Comparison of ENCODE assay signal across 8 cellular contexts in genomic region chr3:196666001-196666867, GRCh38. TPM values are rescaled to one million over a fixed set of nuclear protein-coding genes. Genes with fewer than 3 reads are reported as not detected.
DNase-seq lines count a peak whose midpoint lies in the region; ATAC-seq and TF ChIP-seq lines count a peak whose summit lies in the region.

No MANE protein-coding gene starts in this region.

- peak; percentile 96 for DNase-seq in H4 (ENCODE audit: low spot score)
- peak; percentile 90 for DNase-seq in NCI-H2227 treated with DMSO at 0.1 percent for 48 hours (lab: John Stamatoyannopoulos, UW)
- DNase-seq in choroid plexus epithelial cell (ENCODE audit: low read depth), result peak; percentile 57
- DNase-seq in pons (ENCODE audit: low spot score), result peak; percentile 69
- no peak for DNase-seq in activated CD4-positive, alpha-beta T cell treated with anti-CD3 and anti-CD28 coated beads, Interleukin-2, amount 50 U/mL, for 4 hours
- no peak for DNase-seq in T-helper 1 cell
- no peak for DNase-seq in CD4-positive, alpha-beta T cell

- no peak overlapping the region for H3K4me3 Mint-ChIP-seq in CD4-positive, alpha-beta T cell

- no peaks in the 10 kb centered on the region for H3K27me3 Mint-ChIP-seq in CD4-positive, alpha-beta T cell

- no peaks in the 10 kb centered on the region for H3K9me3 ChIP-seq in CD4-positive, alpha-beta T cell (ENCODE audit: control insufficient read depth, low read length)

- no peak for TF ChIP-seq CTCF in choroid plexus epithelial cell (conservative IDR thresholded peaks at IDR 0.05; ENCODE audit: low read depth, low read length)
- TF ChIP-seq CTCF in CD4-positive, alpha-beta T cell (IDR thresholded peaks at IDR 0.05), result no peak

- intact Hi-C loops in CD4-positive, alpha-beta T cell (cut with DNase I, micrococcal nuclease), result no loop called here

- no peaks in the 10 kb centered on the region for H3K9me3 Mint-ChIP-seq in CD4-positive, alpha-beta T cell

- no peaks in the 10 kb centered on the region for H3K27me3 ChIP-seq in CD4-positive, alpha-beta T cell (ENCODE audit: control insufficient read depth, insufficient read depth, low read length)

- H3K27ac ChIP-seq in CD4-positive, alpha-beta T cell (ENCODE audit: low read depth, low read length), result no peak overlapping the region

- no peak for ATAC-seq in GM19324 (IDR thresholded peaks at IDR 0.05; ENCODE audit: low FRiP score, unreplicated experiment)
- no peak for ATAC-seq in CD4-positive, alpha-beta T cell (ENCODE audit: poor library complexity)

- CTCF ChIA-PET in CD4-positive, alpha-beta T cell (lab: Charles Lee), result no interaction called here

- no peak overlapping the region for H3K27ac Mint-ChIP-seq in CD4-positive, alpha-beta T cell

- H3K4me3 ChIP-seq in choroid plexus epithelial cell (ENCODE audit: low read depth, low read length), result no peak overlapping the region

- H3K4me1 Mint-ChIP-seq in CD4-positive, alpha-beta T cell (ENCODE audit: low read depth), result peaks cover 22% of the 10 kb centered on the region

- peaks cover 16% of the 10 kb centered on the region for H3K36me3 Mint-ChIP-seq in CD4-positive, alpha-beta T cell (ENCODE audit: low read depth)

- POLR2A ChIA-PET in CD4-positive, alpha-beta T cell (lab: Charles Lee), result no interaction called here

RNA-seq across cellular contexts. Expression of gene NRROS, which starts 26.7 kb away (rescaled TPM):
- total RNA-seq in H4 (2014; rRNA removed; shearing (Covaris generic)), result 0.02 TPM in 1 of 2 replicates, not detected in the other
- 1 to 10 TPM; 7.4 to 8.4 TPM for total RNA-seq in CD4-positive, alpha-beta T cell

RNA-seq across cellular contexts. Expression of gene CEP19, which starts 45.8 kb away (rescaled TPM):
- total RNA-seq in H4 (2014; rRNA removed; shearing (Covaris generic)), result 5.4 and 6.2 TPM in 2 replicates
- under 1 TPM; 0.36 to 0.64 TPM for total RNA-seq in CD4-positive, alpha-beta T cell

RNA-seq across cellular contexts. Expression of gene PIGX, which starts 45.9 kb away (rescaled TPM):
- total RNA-seq in H4 (2014; rRNA removed; shearing (Covaris generic)), result 34.1 and 57.3 TPM in 2 replicates
- 10 to 100 TPM; 13.3 to 13.9 TPM for total RNA-seq in CD4-positive, alpha-beta T cell

Comparison
In these comparisons a context has a peak if more than half of its experiments do, and no peak if none do; other contexts are left out.
1. DNase-seq: peak in H4 (single experiment), NCI-H2227 treated with DMSO at 0.1 percent for 48 hours (single experiment), choroid plexus epithelial cell (single experiment) and pons (single experiment); none in activated CD4-positive, alpha-beta T cell treated with anti-CD3 and anti-CD28 coated beads, Interleukin-2, amount 50 U/mL, for 4 hours (0 of 2), T-helper 1 cell (0 of 5) and CD4-positive, alpha-beta T cell (0 of 10).